In genomic region chr9:33773135-33773534, GRCh38 we compare ENCODE assay signal across 8 cellular contexts. TPM values are rescaled to one million over a fixed set of nuclear protein-coding genes. Genes with fewer than 3 reads are reported as not detected.
DNase-seq lines count a peak whose midpoint lies in the region; TF ChIP-seq lines count a peak whose summit lies in the region.
"Not testable (repeated sequence)": the region's sequence is repeated elsewhere in the genome, so short reads cannot be mapped to it uniquely, and the experiment has no call there.
"Had no signal": no experiment of that assay in that cellular context is flagged by ENCODE, and none has a peak within 500 bp of the region (broad histone marks: within the 10 kb centered on the region; RNA-seq: fewer than 3 reads in every experiment).

No MANE protein-coding gene starts in this region.

- H3K9me2 ChIP-seq in PC-9 (ENCODE audit: insufficient read depth): not testable (repeated sequence)

- H3K27ac Mint-ChIP-seq in Calu3 (ENCODE audit: unreplicated experiment): peak overlapping the region; percentile 73
- peak overlapping the region; percentile 48 for H3K27ac Mint-ChIP-seq in activated CD4-positive, alpha-beta T cell treated with anti-CD3 and anti-CD28 coated beads, Interleukin-2, amount 10 ng/mL, durations not matched to agents 7 days and 5 days
- not testable (repeated sequence) for H3K27ac Mint-ChIP-seq in neural progenitor cell
- peak overlapping the region; percentile 75 for H3K27ac Mint-ChIP-seq in type B pancreatic cell

- H3K36me3 ChIP-seq in PC-9 (ENCODE audit: low read depth); neural progenitor cell: not testable (repeated sequence)

- H3K9me3 ChIP-seq in PC-9 (ENCODE audit: insufficient read depth, low read depth); neural progenitor cell (ENCODE audit: low read depth): not testable (repeated sequence)

- peaks cover 20% of the 10 kb centered on the region for H3K36me3 Mint-ChIP-seq in Calu3 (ENCODE audit: insufficient read depth, unreplicated experiment)
- H3K36me3 Mint-ChIP-seq in activated CD4-positive, alpha-beta T cell treated with anti-CD3 and anti-CD28 coated beads, Interleukin-2, amount 10 ng/mL, durations not matched to agents 7 days and 5 days (ENCODE audit: low read depth); neural progenitor cell; type B pancreatic cell: not testable (repeated sequence)

- not testable (repeated sequence) for H2AFZ ChIP-seq in PC-9
- peak overlapping the region; percentile 3 for H2AFZ ChIP-seq in neural progenitor cell (replicated peaks)

- not testable (repeated sequence) for H3K27me3 Mint-ChIP-seq in Calu3 (ENCODE audit: unreplicated experiment); activated CD4-positive, alpha-beta T cell treated with anti-CD3 and anti-CD28 coated beads, Interleukin-2, amount 10 ng/mL, durations not matched to agents 7 days and 5 days; neural progenitor cell (ENCODE audit: insufficient read depth, low read depth); type B pancreatic cell

- peaks cover 33% of the 10 kb centered on the region for H3K4me1 Mint-ChIP-seq in Calu3 (ENCODE audit: low read depth, unreplicated experiment)
- not testable (repeated sequence) for H3K4me1 Mint-ChIP-seq in activated CD4-positive, alpha-beta T cell treated with anti-CD3 and anti-CD28 coated beads, Interleukin-2, amount 10 ng/mL, durations not matched to agents 7 days and 5 days; neural progenitor cell; type B pancreatic cell (ENCODE audit: unreplicated experiment)

- not testable (repeated sequence) for H3K4me3 Mint-ChIP-seq in Calu3 (ENCODE audit: low read depth, unreplicated experiment); activated CD4-positive, alpha-beta T cell treated with anti-CD3 and anti-CD28 coated beads, Interleukin-2, amount 10 ng/mL, durations not matched to agents 7 days and 5 days; neural progenitor cell
- H3K4me3 Mint-ChIP-seq in type B pancreatic cell: peak overlapping the region; percentile 24

- not testable (repeated sequence) for TF ChIP-seq CTCF in Calu3 (IDR thresholded peaks at IDR 0.05; ENCODE audit: unreplicated experiment); PC-9 (conservative IDR thresholded peaks at IDR 0.05); fibroblast of the aortic adventitia (IDR thresholded peaks at IDR 0.05; ENCODE audit: insufficient read depth, low read length); neural progenitor cell (IDR thresholded peaks at IDR 0.05); type B pancreatic cell (conservative IDR thresholded peaks at IDR 0.05)

- intact Hi-C loops in Calu3 (cut with micrococcal nuclease; ENCODE audit: unreplicated experiment); PC-9 (cut with micrococcal nuclease; ENCODE audit: unreplicated experiment): not testable (repeated sequence)

- POLR2A ChIA-PET in PC-9 (lab: Charles Lee; ENCODE audit: unreplicated experiment); activated CD4-positive, alpha-beta T cell treated with anti-CD3 and anti-CD28 coated beads, Interleukin-2, amount 10 ng/mL, durations not matched to agents 7 days and 5 days (lab: Charles Lee): not testable (repeated sequence)

- not testable (repeated sequence) for H3K79me2 ChIP-seq in PC-9 (ENCODE audit: low read depth); neural progenitor cell (ENCODE audit: low read depth)

- not testable (repeated sequence) for H3K9me3 Mint-ChIP-seq in Calu3 (ENCODE audit: low read depth, unreplicated experiment); activated CD4-positive, alpha-beta T cell treated with anti-CD3 and anti-CD28 coated beads, Interleukin-2, amount 10 ng/mL, durations not matched to agents 7 days and 5 days; neural progenitor cell; type B pancreatic cell

- not testable (repeated sequence) for H4K20me1 ChIP-seq in PC-9 (ENCODE audit: insufficient read depth); neural progenitor cell (ENCODE audit: low read depth)

- not testable (repeated sequence) for DNase-seq in Calu3; PC-9; activated CD4-positive, alpha-beta T cell treated with anti-CD3 and anti-CD28 coated beads, Interleukin-2, amount 10 ng/mL, durations not matched to agents 7 days and 5 days; neural progenitor cell (ENCODE audit: low spot score); type B pancreatic cell (ENCODE audit: extremely low spot score, unreplicated experiment)
- peak; percentile 50 for DNase-seq in cerebellar cortex (ENCODE audit: low spot score)
- peak; percentile 50 for DNase-seq in fibroblast of the aortic adventitia (ENCODE audit: low read depth)

- not testable (repeated sequence) for H3K4me3 ChIP-seq in PC-9; fibroblast of the aortic adventitia (ENCODE audit: low read depth, low read length); neural progenitor cell

- H3K4me2 ChIP-seq in PC-9, neural progenitor cell: not testable (repeated sequence)

- H3K27ac ChIP-seq in PC-9: peak overlapping the region; percentile 77
- H3K27ac ChIP-seq in neural progenitor cell: not testable (repeated sequence)

- CTCF ChIA-PET in Calu3 (lab: Charles Lee); PC-9 (lab: Charles Lee); activated CD4-positive, alpha-beta T cell treated with anti-CD3 and anti-CD28 coated beads, Interleukin-2, amount 10 ng/mL, durations not matched to agents 7 days and 5 days (lab: Charles Lee): not testable (repeated sequence)

- peaks cover 16% of the 10 kb centered on the region for H3F3A ChIP-seq in PC-9 (ENCODE audit: insufficient read depth, low read depth)
- H3F3A ChIP-seq in neural progenitor cell (ENCODE audit: low read depth): not testable (repeated sequence)

- not testable (repeated sequence) for BruUV-seq in Calu3 (replicated peaks; lab: Mats Ljungman, UMichigan); PC-9 (replicated peaks; lab: Mats Ljungman, UMichigan)

- peaks cover 50% of the 10 kb centered on the region for H3K4me1 ChIP-seq in PC-9 (replicated peaks; ENCODE audit: insufficient read depth)
- not testable (repeated sequence) for H3K4me1 ChIP-seq in neural progenitor cell

- H3K27me3 ChIP-seq in PC-9 (ENCODE audit: insufficient read depth, low read depth); neural progenitor cell: not testable (repeated sequence)

- H3K9ac ChIP-seq in neural progenitor cell: not testable (repeated sequence)

RNA-seq across cellular contexts. Expression of gene PRSS3, which starts 22.2 kb away (rescaled TPM):
- total RNA-seq in Calu3 (2022) (19.0 and 29.5 TPM in 2 replicates), PC-9 (2021) (1.0 and 1.6 TPM in 2 replicates), fibroblast of the aortic adventitia (ENCODE audit: low replicate concordance) (5.7 and 145 TPM in 2 replicates), neural progenitor cell (ENCODE audit: low replicate concordance) (not detected in 2 replicates), type B pancreatic cell (ENCODE audit: low replicate concordance) (0.86 TPM in 1 of 2 replicates, not detected in the other)
- not detected for total RNA-seq in activated CD4-positive, alpha-beta T cell treated with anti-CD3 and anti-CD28 coated beads, Interleukin-2, amount 10 ng/mL, durations not matched to agents 7 days and 5 days
- total RNA-seq: CD4-positive, CD25-positive, alpha-beta regulatory T cell had no signal

RNA-seq across cellular contexts. Expression of gene UBE2R2, which starts 43.8 kb away (rescaled TPM):
- total RNA-seq in Calu3 (2022) (24.5 and 26.2 TPM in 2 replicates), PC-9 (2021) (37.5 and 38.9 TPM in 2 replicates), fibroblast of the aortic adventitia (ENCODE audit: low replicate concordance) (21.1 and 21.7 TPM in 2 replicates), neural progenitor cell (ENCODE audit: low replicate concordance) (53.6 and 68.3 TPM in 2 replicates), type B pancreatic cell (ENCODE audit: low replicate concordance) (47.3 and 55.9 TPM in 2 replicates)
- 10 to 100 TPM; 33.1 to 36.6 TPM for total RNA-seq in activated CD4-positive, alpha-beta T cell treated with anti-CD3 and anti-CD28 coated beads, Interleukin-2, amount 10 ng/mL, durations not matched to agents 7 days and 5 days
